Comparison of ENCODE assay signal across 26 cellular contexts in genomic region chr1:83887483-83887882, GRCh38.
"Had no signal": no experiment of that assay in that cellular context is flagged by ENCODE, and none has a peak within 500 bp of the region (broad histone marks: within the 10 kb centered on the region; RNA-seq: fewer than 3 reads in every experiment).

No MANE protein-coding gene starts in this region.

- H3K4me3 ChIP-seq: stomach, suprapubic skin, testis, thoracic aorta, thyroid gland, tibial artery, tibial nerve, transverse colon, upper lobe of left lung, upper lobe of right lung, uterus, vagina had no signal

- DNase-seq: stimulated activated CD4-positive, alpha-beta T cell treated with anti-CD3 and anti-CD28 coated beads, Interleukin-2, amount 100 ng/mL, for 48 hours; stimulated activated CD4-positive, alpha-beta T cell treated with anti-CD3 and anti-CD28 coated beads, Interleukin-4, amount 100 ng/mL, for 1 hour; stimulated activated CD4-positive, alpha-beta T cell treated with anti-CD3 and anti-CD28 coated beads, Interleukin-4, amount 100 ng/mL, for 24 hours; stimulated activated CD4-positive, alpha-beta T cell treated with anti-CD3 and anti-CD28 coated beads, Interleukin-4, amount 100 ng/mL, for 4 hours; stimulated activated CD8-positive, alpha-beta memory T cell treated with anti-CD3 and anti-CD28 coated beads, Interleukin-4, amount 100 ng/mL, for 48 hours; stimulated activated naive B cell treated with anti-CD40 and anti-IgM and Interleukin-4, amounts not matched to agents 10 μg/mL and 1 μg/mL and 100 μg/mL, for 72 hours; stimulated activated naive CD4-positive, alpha-beta T cell; stimulated activated naive CD4-positive, alpha-beta T cell treated with Interleukin-2 at 50 U/mL for 16 hours; stimulated activated naive CD8-positive, alpha-beta T cell treated with anti-CD3 and anti-CD28 coated beads, Interleukin-15, amount 100 ng/mL, for 72 hours; stimulated activated naive CD8-positive, alpha-beta T cell treated with anti-CD3 and anti-CD28 coated beads, Interleukin-15, Interleukin-2, amounts not matched to agents 100 U/mL and 50 U/mL, for 24 hours; stomach; substantia nigra; testis; thyroid gland; tibial artery; transverse colon; trophoblast cell; upper lobe of left lung; upper lobe of right lung; uterus had no signal

- ATAC-seq: stimulated activated effector memory CD8-positive, alpha-beta T cell treated with anti-CD3 and anti-CD28 coated beads, Interleukin-12 subunit alpha, Interleukin-12 subunit beta, amount 100 ng/mL, for 72 hours; stimulated activated memory B cell treated with anti-CD40 and anti-IgM and Interleukin-4, amounts not matched to agents 10 μg/mL and 1 μg/mL and 100 μg/mL, for 72 hours; stimulated activated naive B cell treated with anti-CD40 and anti-IgM and Interleukin-4, amounts not matched to agents 10 μg/mL and 1 μg/mL and 100 μg/mL, for 72 hours; stimulated activated naive CD8-positive, alpha-beta T cell treated with anti-CD3 and anti-CD28 coated beads, Interleukin-15, amount 100 ng/mL, for 72 hours; stimulated activated naive CD8-positive, alpha-beta T cell treated with anti-CD3 and anti-CD28 coated beads, Interleukin-15, Interleukin-2, amounts not matched to agents 100 U/mL and 50 U/mL, for 24 hours; upper lobe of right lung had no signal
